In genomic region chr20:2873010-2873746, GRCh38 we compare ENCODE assay signal across 8 cellular contexts. TPM values are rescaled to one million over a fixed set of nuclear protein-coding genes. Genes with fewer than 3 reads are reported as not detected.
DNase-seq lines count a peak whose midpoint lies in the region; ATAC-seq and TF ChIP-seq lines count a peak whose summit lies in the region.

TSS of gene PTPRA (plus strand) at chr20:2873481. CDS start at chr20:2964278, 90,797 bp downstream.

- peak in 1 of 6 experiments; percentile 4 for TF ChIP-seq CTCF in Peyer's patch (IDR thresholded peaks at IDR 0.05)
- no peak for TF ChIP-seq CTCF in esophagus muscularis mucosa (IDR thresholded peaks at IDR 0.05)

- under 1% methylated on average over 12 of the region's 83 CpGs for WGBS in esophagus muscularis mucosa

- H3K4me1 ChIP-seq in Peyer's patch (peaks cover 0 to 35% (median 4%) of the 10 kb centered on the region in 4 donors), esophagus muscularis mucosa (peaks cover 30 to 56% (median 54%) of the 10 kb centered on the region in 4 donors)

- peak; percentile 87 for ATAC-seq in GM21723 (IDR thresholded peaks at IDR 0.05; ENCODE audit: unreplicated experiment)

- peak within 1 kb of the TSS; percentile 77 to 91 (median 82) for H3K27ac ChIP-seq in Peyer's patch
- peak within 1 kb of the TSS; percentile 73 to 94 (median 88) for H3K27ac ChIP-seq in esophagus muscularis mucosa (replicated peaks in 1 of 4)

- H3K27me3 ChIP-seq in Peyer's patch (no peaks in the 10 kb centered on the region), esophagus muscularis mucosa (peaks cover 0 to 7% (median 0%) of the 10 kb centered on the region in 4 donors)

- TF ChIP-seq POLR2A in Peyer's patch (IDR thresholded peaks at IDR 0.05) (peak; percentile 79 to 85), esophagus muscularis mucosa (IDR thresholded peaks at IDR 0.05; ENCODE audit: low read depth) (peak; percentile 59)

- H3K36me3 ChIP-seq in Peyer's patch: no peaks in the 10 kb centered on the region
- no peaks in the 10 kb centered on the region for H3K36me3 ChIP-seq in esophagus muscularis mucosa

- no peak for TF ChIP-seq EP300 in esophagus muscularis mucosa (IDR thresholded peaks at IDR 0.05)

- peak within 1 kb of the TSS; percentile 73 to 99 (median 94) for H3K4me3 ChIP-seq in Peyer's patch
- peak within 1 kb of the TSS; percentile 70 to 100 (median 98) for H3K4me3 ChIP-seq in esophagus muscularis mucosa

- H3K9me3 ChIP-seq in Peyer's patch (no peaks in the 10 kb centered on the region), esophagus muscularis mucosa (no peaks in the 10 kb centered on the region)

- DNase-seq in DMS53 treated with DMSO at 0.1 percent for 48 hours (lab: John Stamatoyannopoulos, UW; ENCODE audit: unreplicated experiment) (peak; percentile 81), KG1 (lab: John Stamatoyannopoulos, UW) (peak; percentile 93), Peyer's patch (peak; percentile 92 to 97 (median 94)), esophagus muscularis mucosa (ENCODE audit: extremely low spot score) (peak; percentile 96), myocyte (ENCODE audit: low read depth) (peak; percentile 93)
- peak; percentile 93 to 95 for DNase-seq in activated T-cell treated with anti-CD3 and anti-CD28 coated beads, Interleukin-2, amount 50 U/mL, for 48 hours
- DNase-seq in stimulated activated CD8-positive, alpha-beta memory T cell treated with anti-CD3 and anti-CD28 coated beads, Interleukin-7, amount 100 ng/mL, for 4 hours (ENCODE audit: low read depth in 2 of 2): peak; percentile 84 to 89

- intact Hi-C loops in esophagus muscularis mucosa (cut with DNase I): loop anchor here (2.0 to 10.0 kb wide), 2 partner anchors 32 to 208 kb away; partner anchors contain the start of genes IDH3B, PCED1A and VPS16

RNA-seq across cellular contexts. Expression of gene PTPRA, which starts in this region (rescaled TPM):
- 10 to 100 TPM; 22.8 to 52.8 (median 36.5) TPM for total RNA-seq in Peyer's patch
- 10 to 100 TPM; 49.2 to 80.8 (median 60.4) TPM for total RNA-seq in esophagus muscularis mucosa
- 22.0 and 30.4 TPM in 2 replicates for total RNA-seq in myocyte
- 40.8 TPM for polyA plus RNA-seq in myocyte (2012)

Comparison
In these comparisons a context has a peak if more than half of its experiments do, and no peak if none do; other contexts are left out.
1. Peak in every context shown above with its lines: DNase-seq, ATAC-seq, H3K4me3 ChIP-seq and H3K27ac ChIP-seq.